Comparison of ENCODE assay signal across 8 cellular contexts in genomic region chr10:125156739-125157472, GRCh38. TPM values are rescaled to one million over a fixed set of nuclear protein-coding genes. Genes with fewer than 3 reads are reported as not detected.
A peak's percentile ranks its signal among the peaks of the same experiment; 100 is the strongest.
DNase-seq lines count a peak whose midpoint lies in the region; ATAC-seq, FAIRE-seq and TF ChIP-seq lines count a peak whose summit lies in the region.

No MANE protein-coding gene starts in this region.

- ATAC-seq in GM21737 (IDR thresholded peaks at IDR 0.05; ENCODE audit: unreplicated experiment), result no peak

- no peaks in the 10 kb centered on the region for H3K9me2 ChIP-seq in neural cell (ENCODE audit: insufficient read depth, low read length)

- CTCF ChIA-PET in BJ (lab: Yijun Ruan, JAX), result interaction anchor here (0.6 to 1.9 kb wide), 3 partner anchors 94 to 433 kb away, joined by 3 to 5 read pairs (median 3); no protein-coding TSS in a partner anchor

- no peaks in the 10 kb centered on the region for H3K27me3 ChIP-seq in BJ (ENCODE audit: control insufficient read depth, insufficient read depth, low read length)
- peaks cover 12% of the 10 kb centered on the region for H3K27me3 ChIP-seq in neural cell (ENCODE audit: insufficient read depth, low read depth, low read length)

- no peak for FAIRE-seq in RCC 7860 (lab: Jason Lieb, UNC)

- POLR2A ChIA-PET in BJ (lab: Charles Lee), result no interaction called here

- no peak overlapping the region for H3K27ac ChIP-seq in neural cell (ENCODE audit: low read length)

- H3K79me2 ChIP-seq in neural cell (replicated peaks; ENCODE audit: insufficient read depth, low read length), result peaks cover 66% of the 10 kb centered on the region

- H3K36me3 ChIP-seq in BJ (ENCODE audit: control insufficient read depth, insufficient read depth, low read length) (no peaks in the 10 kb centered on the region), neural cell (ENCODE audit: insufficient read depth, low read length) (no peaks in the 10 kb centered on the region)

- H3K4me3 ChIP-seq in BJ (ENCODE audit: low read depth, low read length) (peak overlapping the region; percentile 73), epithelial cell of esophagus (ENCODE audit: low read length) (peak overlapping the region; percentile 79), neural cell (ENCODE audit: low read length) (peak overlapping the region; percentile 69)

- TF ChIP-seq CTCF in BJ (IDR thresholded peaks at IDR 0.05; ENCODE audit: insufficient read depth, low read depth, low read length) (no peak), epithelial cell of esophagus (IDR thresholded peaks at IDR 0.05; ENCODE audit: insufficient read depth, low read depth, low read length, missing control alignments) (no peak), neural cell (IDR thresholded peaks at IDR 0.05; ENCODE audit: poor library complexity, severe bottlenecking) (no peak)

- H4K20me1 ChIP-seq in neural cell (ENCODE audit: insufficient read depth), result peaks cover 5% of the 10 kb centered on the region

- no peak for TF ChIP-seq RAD21 in neural cell (conservative IDR thresholded peaks at IDR 0.05)

- no peak for TF ChIP-seq EP300 in neural cell (conservative IDR thresholded peaks at IDR 0.05; ENCODE audit: poor library complexity, severe bottlenecking)

- no peaks in the 10 kb centered on the region for H3F3A ChIP-seq in neural cell (ENCODE audit: insufficient read depth, low read length, poor library complexity, severe bottlenecking)

- H2AFZ ChIP-seq in neural cell (ENCODE audit: low read depth, low read length), result no peak overlapping the region

- peak overlapping the region; percentile 64 for H3K9ac ChIP-seq in neural cell (ENCODE audit: low read length)

- DNase-seq in BJ (ENCODE audit: low read depth) (no peak), NCI-H345 (lab: John Stamatoyannopoulos, UW) (peak; percentile 15), epithelial cell of esophagus (ENCODE audit: low read depth) (no peak), cortex of kidney (lab: John Stamatoyannopoulos, UW) (no peak), NCI-H2196 treated with DMSO at 0.1 percent for 48 hours (lab: John Stamatoyannopoulos, UW; ENCODE audit: unreplicated experiment) (no peak), RCC 7860 (ENCODE audit: low spot score) (no peak)

- H3K9me3 ChIP-seq in neural cell (ENCODE audit: low read length), result no peaks in the 10 kb centered on the region

- H3K4me2 ChIP-seq in neural cell (ENCODE audit: low read length), result peak overlapping the region; percentile 79

TF ChIP-seq in neural cell, 6 proteins besides CTCF, POLR2A, EP300 and RAD21:
- no peak for TF ChIP-seq MXI1 (conservative IDR thresholded peaks at IDR 0.05; ENCODE audit: poor library complexity, severe bottlenecking)

RNA-seq across cellular contexts. Expression of gene CTBP2, which starts 3.5 kb away (rescaled TPM):
- polyA plus RNA-seq in BJ (2011; rRNA removed), result 49.3 and 72.9 TPM in 2 replicates
- 89.0 and 96.2 TPM in 2 replicates for polyA minus RNA-seq in BJ (2011; rRNA and poly(A)+ RNA removed)
- polyA plus RNA-seq in neural cell, result 59.5 and 67.6 TPM in 2 replicates
- polyA minus RNA-seq in neural cell, result 48.2 and 59.2 TPM in 2 replicates
